In genomic region chrX:63664741-63665140, GRCh38 we compare ENCODE assay signal across 24 cellular contexts.
"Had no signal": no experiment of that assay in that cellular context is flagged by ENCODE, and none has a peak within 500 bp of the region (broad histone marks: within the 10 kb centered on the region; RNA-seq: fewer than 3 reads in every experiment).

No MANE protein-coding gene starts in this region.

- H3K9me3 ChIP-seq: esophagus muscularis mucosa, gastroesophageal sphincter, left ventricle myocardium inferior, lower lobe of right lung, prostate gland, right lobe of liver, testis, tibial nerve had no signal

- H3K36me3 ChIP-seq: prostate gland, right lobe of liver had no signal

- ATAC-seq: effector memory CD8-positive, alpha-beta T cell; gastroesophageal sphincter; left cardiac atrium; lower lobe of right lung; naive thymus-derived CD4-positive, alpha-beta T cell; right lobe of liver; stimulated activated naive B cell treated with anti-CD40 and anti-IgM and Interleukin-4, amounts not matched to agents 10 μg/mL and 1 μg/mL and 100 μg/mL, for 72 hours; stimulated activated naive CD8-positive, alpha-beta T cell treated with anti-CD3 and anti-CD28 coated beads, Interleukin-15, amount 100 ng/mL, for 72 hours had no signal

- H3K4me1 ChIP-seq: esophagus muscularis mucosa, gastroesophageal sphincter, left ventricle myocardium inferior, lower lobe of right lung, parathyroid adenoma, prostate gland, right lobe of liver, spleen, testis, tibial nerve had no signal

- H3K4me3 ChIP-seq: esophagus muscularis mucosa, gastroesophageal sphincter, left ventricle myocardium inferior, lower lobe of right lung, prostate gland, right lobe of liver, spleen, testis, tibial nerve had no signal

- H3K27me3 ChIP-seq: esophagus muscularis mucosa, gastroesophageal sphincter, right lobe of liver, spleen, testis had no signal

- DNase-seq: effector memory CD8-positive, alpha-beta T cell; immature natural killer cell; kidney; left cardiac atrium; left ventricle myocardium inferior; lower lobe of right lung; midbrain; naive thymus-derived CD4-positive, alpha-beta T cell; nephron progenitor cell; retina; right lobe of liver; spleen; stimulated activated CD4-positive, alpha-beta T cell treated with anti-CD3 and anti-CD28 coated beads, Interleukin-15, amount 100 ng/mL, for 24 hours; stimulated activated CD4-positive, alpha-beta T cell treated with anti-CD3 and anti-CD28 coated beads, Interleukin-1b, Interleukin-23, amount 100 ng/mL, for 48 hours; stimulated activated CD4-positive, alpha-beta T cell treated with anti-CD3 and anti-CD28 coated beads, Interleukin-4, amount 100 ng/mL, for 4 hours; stimulated activated naive B cell treated with anti-CD40 and anti-IgM and Interleukin-4, amounts not matched to agents 10 μg/mL and 1 μg/mL and 100 μg/mL, for 72 hours; stimulated activated naive CD8-positive, alpha-beta T cell treated with anti-CD3 and anti-CD28 coated beads, Interleukin-15, amount 100 ng/mL, for 72 hours; testis had no signal

- H3K27ac ChIP-seq: epithelial cell of prostate, esophagus muscularis mucosa, gastroesophageal sphincter, left ventricle myocardium inferior, lower lobe of right lung, parathyroid adenoma, prostate gland, right lobe of liver, spleen, testis, tibial nerve had no signal
